Comparison of ENCODE assay signal across 1 cellular context in genomic region chr3:196763179-196763578, GRCh38.
TF ChIP-seq lines count a peak whose summit lies in the region.

No MANE protein-coding gene starts in this region.

TF ChIP-seq in GM12891, 5 proteins besides CTCF, POLR2A, EP300 and RAD21 (continued from another document):
- TF ChIP-seq TAF1 (IDR thresholded peaks at IDR 0.05; ENCODE audit: low read depth, low read length) (no peak), POU2F2 (IDR thresholded peaks at IDR 0.05; ENCODE audit: low read depth, low read length) (no peak), SPI1 (IDR thresholded peaks at IDR 0.05; ENCODE audit: low read depth, low read length) (no peak)
